In genomic region chr7:153381275-153382119, GRCh38 we compare ENCODE assay signal across 8 cellular contexts.
DNase-seq lines count a peak whose midpoint lies in the region; ATAC-seq, FAIRE-seq and TF ChIP-seq lines count a peak whose summit lies in the region.

No MANE protein-coding gene starts in this region.

- 64% methylated on average over 14 of the region's 15 CpGs for WGBS in HUES64
- WGBS in testis, 2 donors, result 14 to 22% methylated on average over 15 of the region's 15 CpGs

- intact Hi-C loops in testis (cut with DNase I; ENCODE audit: low total_unique reads), result no loop called here

- no peaks in the 10 kb centered on the region for H3K4me1 ChIP-seq in HUES64 (ENCODE audit: insufficient read depth, low read length)
- H3K4me1 ChIP-seq in testis, result no peaks in the 10 kb centered on the region

- no peak for TF ChIP-seq POLR2A in GM12892 (IDR thresholded peaks at IDR 0.05; ENCODE audit: low read depth, low read length)
- no peak for TF ChIP-seq POLR2A in testis (IDR thresholded peaks at IDR 0.05)

- DNase-seq in AG04450 (ENCODE audit: low read depth, low spot score) (no peak), GM12892 (ENCODE audit: insufficient read length) (no peak), testis (peak; percentile 66)
- no peak for DNase-seq in activated effector memory CD4-positive, alpha-beta T cell treated with anti-CD3 and anti-CD28 coated beads, Interleukin-2, amount 50 U/mL, for 16 hours

- H3K36me3 ChIP-seq in HUES64 (ENCODE audit: insufficient read depth, low read length) (no peaks in the 10 kb centered on the region), testis (ENCODE audit: low read depth, missing control alignments) (no peaks in the 10 kb centered on the region)

- CTCF ChIA-PET in AG04450 (lab: Charles Lee), result no interaction called here

- H3K9me3 ChIP-seq in AG04450 (ENCODE audit: control insufficient read depth, insufficient read depth, low read length) (peaks cover 29% of the 10 kb centered on the region), HUES64 (ENCODE audit: insufficient read depth, low read depth, low read length) (peaks cover 77% of the 10 kb centered on the region), iPS-18c (ENCODE audit: control insufficient read depth, insufficient read depth, low read length) (peaks cover 2% of the 10 kb centered on the region), testis (no peaks in the 10 kb centered on the region)

- H3K4me3 ChIP-seq in AG04450 (ENCODE audit: low read depth, low read length) (no peak overlapping the region), HUES64 (ENCODE audit: low read length) (peak overlapping the region; percentile 35; the same call in 1 of the 2 replicates), WI38 (ENCODE audit: low read depth, low read length) (no peak overlapping the region), iPS-18c (ENCODE audit: insufficient read depth, low read depth, low read length) (peak overlapping the region; percentile 46), testis (no peak overlapping the region)

- no peak overlapping the region for H3K9ac ChIP-seq in HUES64 (ENCODE audit: low read depth, low read length)

- POLR2A ChIA-PET in AG04450 (lab: Yijun Ruan, JAX), result no interaction called here

- H3K27me3 ChIP-seq in AG04450 (ENCODE audit: control insufficient read depth, insufficient read depth, low read length), result no peaks in the 10 kb centered on the region
- no peaks in the 10 kb centered on the region for H3K27me3 ChIP-seq in HUES64 (ENCODE audit: insufficient read depth, low read length)
- H3K27me3 ChIP-seq in testis, result no peaks in the 10 kb centered on the region

- peak; percentile 5 for FAIRE-seq in GM12892 (lab: Jason Lieb, UNC)

- peak; percentile 16; the same call in 1 of the 2 replicates for TF ChIP-seq CTCF in AG04450 (IDR thresholded peaks at IDR 0.05; ENCODE audit: low read depth, low read length)
- TF ChIP-seq CTCF in WI38 (IDR thresholded peaks at IDR 0.05; ENCODE audit: low read depth, low read length), result 0 out of 2 replicates have a peak, but pooled peaks have one; percentile 19
- TF ChIP-seq CTCF in testis (IDR thresholded peaks at IDR 0.05), result peak; percentile 80 to 92 (median 86)

- no peak for ATAC-seq in GM18861 (IDR thresholded peaks at IDR 0.05; ENCODE audit: unreplicated experiment)

- H3K27ac ChIP-seq in AG04450 (ENCODE audit: low read depth, low read length) (no peak overlapping the region), HUES64 (ENCODE audit: low read depth, low read length) (no peak overlapping the region), testis (no peak overlapping the region)

Comparison
In these comparisons a context has a peak if more than half of its experiments do, and no peak if none do; other contexts are left out.
1. H3K4me3 ChIP-seq: peak in HUES64 (single experiment) and iPS-18c (single experiment); none in AG04450 (single experiment), WI38 (single experiment) and testis (0 of 2).
2. CTCF ChIP-seq: peak in every context shown above with its lines; median percentile 86 in testis; 19 in WI38; 16 in AG04450.